14 cellular contexts compared by ENCODE assay signal in the genomic region with DNA sequence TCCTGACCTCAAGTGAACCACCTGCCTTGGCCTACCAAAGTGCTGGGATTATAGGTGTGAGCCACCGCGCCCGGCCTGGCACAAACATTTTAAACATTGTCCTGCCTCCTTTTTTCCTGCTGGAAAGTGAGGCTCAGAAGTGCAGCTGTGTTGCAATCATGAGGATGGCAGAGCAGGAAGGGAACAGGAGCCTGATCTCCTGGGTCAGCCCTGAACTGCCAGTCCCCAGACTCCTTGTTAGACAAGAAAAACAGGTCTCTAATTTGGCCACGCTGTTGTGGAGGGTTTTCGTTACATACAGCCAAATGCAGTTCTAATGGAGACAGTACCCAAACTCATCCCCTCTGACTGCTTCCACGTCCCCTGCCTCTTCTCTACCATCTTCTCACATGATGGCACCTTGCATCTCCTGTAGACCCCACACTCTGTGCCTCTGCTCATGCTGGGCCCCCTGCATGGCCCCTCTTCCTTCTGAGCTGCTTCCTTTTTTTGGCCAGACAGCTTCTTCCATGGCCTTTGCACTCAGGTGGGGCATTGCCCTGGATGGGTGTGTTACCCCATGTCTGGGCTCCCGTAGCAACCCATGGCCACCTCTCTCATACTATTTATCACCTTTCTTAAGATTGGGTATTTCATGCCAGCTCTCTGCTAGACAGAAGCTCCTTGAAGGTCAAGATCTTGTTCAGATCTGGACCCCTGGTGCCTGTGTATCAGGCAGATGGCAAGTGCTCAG.
"Had no signal": no experiment of that assay in that cellular context is flagged by ENCODE, and none has a peak within 500 bp of the region (broad histone marks: within the 10 kb centered on the region; RNA-seq: fewer than 3 reads in every experiment).

No MANE protein-coding gene starts in this region.

- H3K36me3 Mint-ChIP-seq: naive thymus-derived CD8-positive, alpha-beta T cell; stimulated activated naive B cell treated with anti-CD40 and anti-IgM and Interleukin-4, amounts not matched to agents 10 μg/mL and 1 μg/mL and 100 μg/mL, for 72 hours had no signal

- ATAC-seq: gastroesophageal sphincter; naive thymus-derived CD8-positive, alpha-beta T cell; stimulated activated naive B cell treated with anti-CD40 and anti-IgM and Interleukin-4, amounts not matched to agents 10 μg/mL and 1 μg/mL and 100 μg/mL, for 72 hours had no signal

- H3K4me1 Mint-ChIP-seq: stimulated activated naive B cell treated with anti-CD40 and anti-IgM and Interleukin-4, amounts not matched to agents 10 μg/mL and 1 μg/mL and 100 μg/mL, for 72 hours had no signal

- H3K27me3 ChIP-seq: tibial nerve had no signal

- H3K27ac ChIP-seq: brain microvascular endothelial cell, gastroesophageal sphincter, tibial nerve had no signal

- H3K9me3 ChIP-seq: gastroesophageal sphincter, tibial nerve had no signal

- H3K27ac Mint-ChIP-seq: naive thymus-derived CD8-positive, alpha-beta T cell; stimulated activated naive B cell treated with anti-CD40 and anti-IgM and Interleukin-4, amounts not matched to agents 10 μg/mL and 1 μg/mL and 100 μg/mL, for 72 hours; T-helper 2 cell treated with Interferon-gamma antibody and Interleukin-4, amounts not matched to agents 5 μg/mL and 100 μg/mL, for 36 hours had no signal

- H3K9me3 Mint-ChIP-seq: stimulated activated naive B cell treated with anti-CD40 and anti-IgM and Interleukin-4, amounts not matched to agents 10 μg/mL and 1 μg/mL and 100 μg/mL, for 72 hours; T-helper 2 cell treated with Interferon-gamma antibody and Interleukin-4, amounts not matched to agents 5 μg/mL and 100 μg/mL, for 36 hours had no signal

- DNase-seq: activated naive CD4-positive, alpha-beta T cell; activated T-cell treated with anti-CD3 and anti-CD28 coated beads for 4 hours; anterior cingulate cortex; brain microvascular endothelial cell; cerebellar nuclear complex; dermis blood vessel endothelial cell; naive thymus-derived CD8-positive, alpha-beta T cell; retina; stimulated activated CD4-positive, alpha-beta T cell treated with anti-CD3 and anti-CD28 coated beads, Interleukin-2, amount 100 ng/mL, for 48 hours; stimulated activated naive B cell treated with anti-CD40 and anti-IgM and Interleukin-4, amounts not matched to agents 10 μg/mL and 1 μg/mL and 100 μg/mL, for 72 hours; substantia nigra had no signal

- H3K36me3 ChIP-seq: brain microvascular endothelial cell, gastroesophageal sphincter, tibial nerve had no signal

- H3K4me3 ChIP-seq: gastroesophageal sphincter, tibial nerve had no signal

- H3K4me1 ChIP-seq: gastroesophageal sphincter, tibial nerve had no signal

- H3K4me3 Mint-ChIP-seq: naive thymus-derived CD8-positive, alpha-beta T cell; stimulated activated naive B cell treated with anti-CD40 and anti-IgM and Interleukin-4, amounts not matched to agents 10 μg/mL and 1 μg/mL and 100 μg/mL, for 72 hours; T-helper 2 cell treated with Interferon-gamma antibody and Interleukin-4, amounts not matched to agents 5 μg/mL and 100 μg/mL, for 36 hours had no signal
